In the genomic region with DNA sequence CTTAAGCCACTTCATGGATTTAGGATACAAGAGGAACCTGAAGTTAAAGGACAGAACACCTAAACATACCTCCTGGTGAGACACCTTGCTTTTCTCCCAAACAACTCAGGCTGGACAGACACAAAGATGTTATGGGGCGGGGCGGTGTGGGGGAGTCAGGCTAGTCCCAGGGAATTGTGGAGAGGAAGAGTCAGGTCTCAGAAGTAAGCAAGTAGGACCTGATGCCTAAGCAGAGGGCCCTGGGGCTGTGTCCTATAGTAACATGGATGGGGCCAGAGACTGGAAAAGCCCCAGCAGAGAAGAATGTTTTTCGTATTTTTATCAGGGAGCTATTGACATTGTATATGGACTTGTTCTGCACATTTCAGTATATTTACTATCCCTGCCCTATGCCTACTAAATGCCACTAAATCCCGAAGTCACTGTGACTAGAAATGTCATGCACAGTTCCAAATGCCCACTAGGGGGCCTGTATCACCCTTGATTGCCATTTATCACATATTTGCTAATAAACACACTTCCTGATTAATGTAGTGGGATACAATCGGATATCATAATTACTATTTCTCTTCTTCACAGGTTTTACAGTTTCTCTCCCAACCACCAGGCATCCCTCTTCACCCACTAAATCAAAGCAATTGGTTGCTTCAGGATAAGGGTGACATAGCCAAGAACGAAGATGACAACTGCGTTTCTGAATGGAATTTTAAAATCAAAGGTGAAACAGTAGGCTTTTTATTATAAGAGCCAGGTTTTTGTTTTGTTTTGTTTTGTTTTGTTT, we compare ENCODE assay signal across 8 cellular contexts. TPM values are rescaled to one million over a fixed set of nuclear protein-coding genes. Genes with fewer than 3 reads are reported as not detected.
DNase-seq lines count a peak whose midpoint lies in the region; ATAC-seq and TF ChIP-seq lines count a peak whose summit lies in the region.

No MANE protein-coding gene starts in this region.

- no peaks in the 10 kb centered on the region for H4K20me1 ChIP-seq in OCI-LY1 (ENCODE audit: insufficient read depth, low read length)

- intact Hi-C loops in psoas muscle (cut with DNase I) = loop anchor here (1.0 to 2.0 kb wide), 2 partner anchors 159 kb away; no protein-coding TSS in a partner anchor

- H2AFZ ChIP-seq in OCI-LY1 (ENCODE audit: low read length) = no peak overlapping the region

- H3K27ac ChIP-seq in OCI-LY1 (ENCODE audit: low read depth, low read length, poor library complexity, severe bottlenecking) (no peak overlapping the region), psoas muscle (no peak overlapping the region)

- H3F3A ChIP-seq in OCI-LY1 (ENCODE audit: insufficient read depth, low read length) = no peaks in the 10 kb centered on the region

- H3K4me2 ChIP-seq in OCI-LY1 (ENCODE audit: low read length) = no peak overlapping the region

- TF ChIP-seq CTCF in OCI-LY1 (IDR thresholded peaks at IDR 0.05; ENCODE audit: low read length) = peak; percentile 89
- TF ChIP-seq CTCF in psoas muscle (IDR thresholded peaks at IDR 0.05) = peak; percentile 91

- DNase-seq in activated CD8-positive, alpha-beta memory T cell treated with anti-CD3 and anti-CD28 coated beads for 24 hours = peak; percentile 73
- no peak for DNase-seq in activated CD8-positive, alpha-beta memory T cell treated with anti-CD3 and anti-CD28 coated beads, Interleukin-2, amount 50 U/mL, for 48 hours
- DNase-seq in activated naive CD4-positive, alpha-beta T cell (lab: John Stamatoyannopoulos, UW) = peak in 3 of 4 experiments; percentile 2 to 13 (median 10)
- peak; percentile 45 for DNase-seq in glomerular visceral epithelial cell (ENCODE audit: extremely low spot score)
- DNase-seq in psoas muscle = no peak
- no peak for DNase-seq in GM19238 (ENCODE audit: insufficient read length, low spot score)

- WGBS in psoas muscle, 3 donors = 32 to 37% (median 32%) methylated on average over 7 of the region's 7 CpGs

- H3K36me3 ChIP-seq in OCI-LY1 (ENCODE audit: insufficient read depth, low read length) = no peaks in the 10 kb centered on the region
- H3K36me3 ChIP-seq in psoas muscle (ENCODE audit: insufficient read depth in 1 of 2, low read depth in 1 of 2) = no peaks in the 10 kb centered on the region

- H3K9me2 ChIP-seq in OCI-LY1 (ENCODE audit: low read depth, low read length) = no peaks in the 10 kb centered on the region

- H3K4me1 ChIP-seq in OCI-LY1 (ENCODE audit: insufficient read depth, low read length, severe bottlenecking) (no peaks in the 10 kb centered on the region), psoas muscle (no peaks in the 10 kb centered on the region)

- ATAC-seq in HG02852 (IDR thresholded peaks at IDR 0.05; ENCODE audit: unreplicated experiment) (peak; percentile 65), psoas muscle (peak; percentile 73 to 88 (median 80))

- H3K9me3 ChIP-seq in OCI-LY1 (ENCODE audit: low read length) (no peaks in the 10 kb centered on the region), psoas muscle (no peaks in the 10 kb centered on the region)

- H3K27me3 ChIP-seq in OCI-LY1 (ENCODE audit: insufficient read depth, low read length) = no peaks in the 10 kb centered on the region
- H3K27me3 ChIP-seq in psoas muscle (ENCODE audit: insufficient read depth in 3 of 3, low read length in 2 of 3) = no peaks in the 10 kb centered on the region

- no peak overlapping the region for H3K9ac ChIP-seq in OCI-LY1 (ENCODE audit: low read length)

- H3K4me3 ChIP-seq in OCI-LY1 (ENCODE audit: low read depth, low read length, poor library complexity, severe bottlenecking) = no peak overlapping the region
- peak overlapping the region; percentile 31 for H3K4me3 ChIP-seq in psoas muscle

- H3K79me2 ChIP-seq in OCI-LY1 (ENCODE audit: insufficient read depth, low read length) = no peaks in the 10 kb centered on the region

RNA-seq across cellular contexts. Expression of gene ARHGAP10, which starts 23.8 kb away (rescaled TPM):
- total RNA-seq in psoas muscle = 10 to 100 TPM; 34.0 to 43.5 (median 37.3) TPM
- polyA plus RNA-seq in psoas muscle = 10 to 100 TPM; 28.8 to 30.3 (median 28.8) TPM

RNA-seq across cellular contexts. Expression of gene PRMT9, which starts 24.1 kb away (rescaled TPM):
- total RNA-seq in psoas muscle = 1 to 10 TPM; 3.0 to 5.8 (median 5.0) TPM
- polyA plus RNA-seq in psoas muscle = 1 to 10 TPM; 1.8 to 4.3 (median 2.9) TPM

Comparison
In these comparisons a context has a peak if more than half of its experiments do, and no peak if none do; other contexts are left out.
1. DNase-seq: peak in activated CD8-positive, alpha-beta memory T cell treated with anti-CD3 and anti-CD28 coated beads for 24 hours (single experiment), activated naive CD4-positive, alpha-beta T cell (3 of 4) and glomerular visceral epithelial cell (single experiment); none in activated CD8-positive, alpha-beta memory T cell treated with anti-CD3 and anti-CD28 coated beads, Interleukin-2, amount 50 U/mL, for 48 hours (single experiment), psoas muscle (0 of 2) and GM19238 (single experiment).